ENCODE assay signal across 16 cellular contexts in the genomic region with DNA sequence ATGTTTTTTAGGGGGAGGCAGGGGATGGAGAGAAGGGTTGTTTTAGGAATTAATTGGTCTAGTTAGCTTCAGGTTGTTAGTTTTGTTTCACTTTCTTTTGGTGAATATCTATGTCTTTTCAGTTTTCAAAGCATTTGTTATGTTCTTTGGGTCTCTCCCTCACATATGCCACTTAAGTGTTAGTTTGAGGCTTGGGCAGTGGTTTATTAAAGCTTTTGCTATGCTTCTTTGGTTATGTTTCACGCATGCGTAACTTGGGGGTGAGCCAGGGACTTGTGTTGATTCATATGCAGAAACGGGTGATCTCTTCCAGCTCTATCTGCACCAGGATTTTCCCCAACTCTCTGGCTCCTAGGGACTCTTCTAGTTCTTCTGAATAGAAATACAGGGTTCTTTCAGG. TPM values are rescaled to one million over a fixed set of nuclear protein-coding genes. Genes with fewer than 3 reads are reported as not detected.
DNase-seq lines count a peak whose midpoint lies in the region; ATAC-seq and TF ChIP-seq lines count a peak whose summit lies in the region.
"Had no signal": no experiment of that assay in that cellular context is flagged by ENCODE, and none has a peak within 500 bp of the region (broad histone marks: within the 10 kb centered on the region; RNA-seq: fewer than 3 reads in every experiment).

No MANE protein-coding gene starts in this region.

- no peak overlapping the region for H3K27ac Mint-ChIP-seq in WTC11
- H3K27ac Mint-ChIP-seq: CD8-positive, alpha-beta memory T cell had no signal

- peak; percentile 45 for ATAC-seq in GM21515 (IDR thresholded peaks at IDR 0.05; ENCODE audit: unreplicated experiment)
- peak; percentile 69 for ATAC-seq in WTC11
- ATAC-seq: gastrocnemius medialis, left ventricle myocardium superior had no signal

- peaks cover 12% of the 10 kb centered on the region for H3K9me3 Mint-ChIP-seq in WTC11

- H3K27ac ChIP-seq in caudate nucleus (ENCODE audit: low read depth, low read length): no peak overlapping the region
- H3K27ac ChIP-seq: colonic mucosa, gastrocnemius medialis had no signal

- TF ChIP-seq CTCF in AG10803 (conservative IDR thresholded peaks at IDR 0.05; ENCODE audit: low read length): no peak
- no peak for TF ChIP-seq CTCF in WTC11 (IDR thresholded peaks at IDR 0.05)

- POLR2A ChIA-PET in WTC11 (lab: Charles Lee): interaction anchor here (0.6 kb wide), 1 partner anchor 517 kb away, joined by 7 read pairs; no protein-coding TSS in a partner anchor

- CTCF ChIA-PET in WTC11 (lab: Charles Lee): no interaction called here

- DNase-seq in AG10803 (ENCODE audit: low read depth) (peak; percentile 68), WTC11 (ENCODE audit: low spot score) (no peak), hepatic stellate cell (ENCODE audit: low spot score) (peak; percentile 9), NCI-H510A treated with DMSO at 0.1 percent for 48 hours (lab: John Stamatoyannopoulos, UW) (no peak), caudate nucleus (lab: John Stamatoyannopoulos, UW) (no peak), GM19238 (ENCODE audit: insufficient read length, low spot score) (no peak)
- no peak for DNase-seq in stimulated activated CD4-positive, alpha-beta T cell treated with anti-CD3 and anti-CD28 coated beads, Interleukin-4, amount 100 ng/mL, for 24 hours
- DNase-seq: activated CD4-positive, alpha-beta T cell treated with anti-CD3 and anti-CD28 coated beads for 48 hours; activated effector memory CD4-positive, alpha-beta T cell treated with anti-CD3 and anti-CD28 coated beads, Interleukin-2, amount 50 U/mL, for 16 hours; CD8-positive, alpha-beta memory T cell; colonic mucosa; gastrocnemius medialis; left ventricle myocardium superior; NCI-H1105 treated with DMSO at 0.1 percent for 48 hours; stimulated activated CD4-positive, alpha-beta T cell treated with anti-CD3 and anti-CD28 coated beads, Interleukin-15, amount 100 ng/mL, for 24 hours had no signal

- no peak overlapping the region for H3K4me3 ChIP-seq in AG10803 (ENCODE audit: low read length)
- H3K4me3 ChIP-seq: colonic mucosa, gastrocnemius medialis had no signal

- peaks cover 16% of the 10 kb centered on the region for H3K4me1 Mint-ChIP-seq in WTC11

- no peak overlapping the region for H3K4me3 Mint-ChIP-seq in WTC11

- no peaks in the 10 kb centered on the region for H3K27me3 Mint-ChIP-seq in WTC11 (ENCODE audit: low read depth)

- peaks cover 3% of the 10 kb centered on the region for H3K36me3 Mint-ChIP-seq in WTC11

TF ChIP-seq in WTC11, 78 proteins besides CTCF, POLR2A, EP300 and RAD21:
- TF ChIP-seq, protein P1, sequence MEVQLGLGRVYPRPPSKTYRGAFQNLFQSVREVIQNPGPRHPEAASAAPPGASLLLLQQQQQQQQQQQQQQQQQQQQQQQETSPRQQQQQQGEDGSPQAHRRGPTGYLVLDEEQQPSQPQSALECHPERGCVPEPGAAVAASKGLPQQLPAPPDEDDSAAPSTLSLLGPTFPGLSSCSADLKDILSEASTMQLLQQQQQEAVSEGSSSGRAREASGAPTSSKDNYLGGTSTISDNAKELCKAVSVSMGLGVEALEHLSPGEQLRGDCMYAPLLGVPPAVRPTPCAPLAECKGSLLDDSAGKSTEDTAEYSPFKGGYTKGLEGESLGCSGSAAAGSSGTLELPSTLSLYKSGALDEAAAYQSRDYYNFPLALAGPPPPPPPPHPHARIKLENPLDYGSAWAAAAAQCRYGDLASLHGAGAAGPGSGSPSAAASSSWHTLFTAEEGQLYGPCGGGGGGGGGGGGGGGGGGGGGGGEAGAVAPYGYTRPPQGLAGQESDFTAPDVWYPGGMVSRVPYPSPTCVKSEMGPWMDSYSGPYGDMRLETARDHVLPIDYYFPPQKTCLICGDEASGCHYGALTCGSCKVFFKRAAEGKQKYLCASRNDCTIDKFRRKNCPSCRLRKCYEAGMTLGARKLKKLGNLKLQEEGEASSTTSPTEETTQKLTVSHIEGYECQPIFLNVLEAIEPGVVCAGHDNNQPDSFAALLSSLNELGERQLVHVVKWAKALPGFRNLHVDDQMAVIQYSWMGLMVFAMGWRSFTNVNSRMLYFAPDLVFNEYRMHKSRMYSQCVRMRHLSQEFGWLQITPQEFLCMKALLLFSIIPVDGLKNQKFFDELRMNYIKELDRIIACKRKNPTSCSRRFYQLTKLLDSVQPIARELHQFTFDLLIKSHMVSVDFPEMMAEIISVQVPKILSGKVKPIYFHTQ (CRISPR knock-in tag; IDR thresholded peaks at IDR 0.05): no peak
- TF ChIP-seq, protein P2, sequence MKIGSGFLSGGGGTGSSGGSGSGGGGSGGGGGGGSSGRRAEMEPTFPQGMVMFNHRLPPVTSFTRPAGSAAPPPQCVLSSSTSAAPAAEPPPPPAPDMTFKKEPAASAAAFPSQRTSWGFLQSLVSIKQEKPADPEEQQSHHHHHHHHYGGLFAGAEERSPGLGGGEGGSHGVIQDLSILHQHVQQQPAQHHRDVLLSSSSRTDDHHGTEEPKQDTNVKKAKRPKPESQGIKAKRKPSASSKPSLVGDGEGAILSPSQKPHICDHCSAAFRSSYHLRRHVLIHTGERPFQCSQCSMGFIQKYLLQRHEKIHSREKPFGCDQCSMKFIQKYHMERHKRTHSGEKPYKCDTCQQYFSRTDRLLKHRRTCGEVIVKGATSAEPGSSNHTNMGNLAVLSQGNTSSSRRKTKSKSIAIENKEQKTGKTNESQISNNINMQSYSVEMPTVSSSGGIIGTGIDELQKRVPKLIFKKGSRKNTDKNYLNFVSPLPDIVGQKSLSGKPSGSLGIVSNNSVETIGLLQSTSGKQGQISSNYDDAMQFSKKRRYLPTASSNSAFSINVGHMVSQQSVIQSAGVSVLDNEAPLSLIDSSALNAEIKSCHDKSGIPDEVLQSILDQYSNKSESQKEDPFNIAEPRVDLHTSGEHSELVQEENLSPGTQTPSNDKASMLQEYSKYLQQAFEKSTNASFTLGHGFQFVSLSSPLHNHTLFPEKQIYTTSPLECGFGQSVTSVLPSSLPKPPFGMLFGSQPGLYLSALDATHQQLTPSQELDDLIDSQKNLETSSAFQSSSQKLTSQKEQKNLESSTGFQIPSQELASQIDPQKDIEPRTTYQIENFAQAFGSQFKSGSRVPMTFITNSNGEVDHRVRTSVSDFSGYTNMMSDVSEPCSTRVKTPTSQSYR (CRISPR knock-in tag; IDR thresholded peaks at IDR 0.05): no peak
- TF ChIP-seq, protein P3, sequence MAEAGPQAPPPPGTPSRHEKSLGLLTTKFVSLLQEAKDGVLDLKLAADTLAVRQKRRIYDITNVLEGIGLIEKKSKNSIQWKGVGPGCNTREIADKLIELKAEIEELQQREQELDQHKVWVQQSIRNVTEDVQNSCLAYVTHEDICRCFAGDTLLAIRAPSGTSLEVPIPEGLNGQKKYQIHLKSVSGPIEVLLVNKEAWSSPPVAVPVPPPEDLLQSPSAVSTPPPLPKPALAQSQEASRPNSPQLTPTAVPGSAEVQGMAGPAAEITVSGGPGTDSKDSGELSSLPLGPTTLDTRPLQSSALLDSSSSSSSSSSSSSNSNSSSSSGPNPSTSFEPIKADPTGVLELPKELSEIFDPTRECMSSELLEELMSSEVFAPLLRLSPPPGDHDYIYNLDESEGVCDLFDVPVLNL (CRISPR knock-in tag; IDR thresholded peaks at IDR 0.05; ENCODE audit: borderline replicate concordance, low read depth): no peak
- no peak for TF ChIP-seq ESRRA (CRISPR knock-in tag; IDR thresholded peaks at IDR 0.05; ENCODE audit: borderline replicate concordance)
- no peak for TF ChIP-seq ETV6 (CRISPR knock-in tag; IDR thresholded peaks at IDR 0.05)
- TF ChIP-seq NR2C2 (CRISPR knock-in tag; IDR thresholded peaks at IDR 0.05): no peak
- TF ChIP-seq, protein P4, sequence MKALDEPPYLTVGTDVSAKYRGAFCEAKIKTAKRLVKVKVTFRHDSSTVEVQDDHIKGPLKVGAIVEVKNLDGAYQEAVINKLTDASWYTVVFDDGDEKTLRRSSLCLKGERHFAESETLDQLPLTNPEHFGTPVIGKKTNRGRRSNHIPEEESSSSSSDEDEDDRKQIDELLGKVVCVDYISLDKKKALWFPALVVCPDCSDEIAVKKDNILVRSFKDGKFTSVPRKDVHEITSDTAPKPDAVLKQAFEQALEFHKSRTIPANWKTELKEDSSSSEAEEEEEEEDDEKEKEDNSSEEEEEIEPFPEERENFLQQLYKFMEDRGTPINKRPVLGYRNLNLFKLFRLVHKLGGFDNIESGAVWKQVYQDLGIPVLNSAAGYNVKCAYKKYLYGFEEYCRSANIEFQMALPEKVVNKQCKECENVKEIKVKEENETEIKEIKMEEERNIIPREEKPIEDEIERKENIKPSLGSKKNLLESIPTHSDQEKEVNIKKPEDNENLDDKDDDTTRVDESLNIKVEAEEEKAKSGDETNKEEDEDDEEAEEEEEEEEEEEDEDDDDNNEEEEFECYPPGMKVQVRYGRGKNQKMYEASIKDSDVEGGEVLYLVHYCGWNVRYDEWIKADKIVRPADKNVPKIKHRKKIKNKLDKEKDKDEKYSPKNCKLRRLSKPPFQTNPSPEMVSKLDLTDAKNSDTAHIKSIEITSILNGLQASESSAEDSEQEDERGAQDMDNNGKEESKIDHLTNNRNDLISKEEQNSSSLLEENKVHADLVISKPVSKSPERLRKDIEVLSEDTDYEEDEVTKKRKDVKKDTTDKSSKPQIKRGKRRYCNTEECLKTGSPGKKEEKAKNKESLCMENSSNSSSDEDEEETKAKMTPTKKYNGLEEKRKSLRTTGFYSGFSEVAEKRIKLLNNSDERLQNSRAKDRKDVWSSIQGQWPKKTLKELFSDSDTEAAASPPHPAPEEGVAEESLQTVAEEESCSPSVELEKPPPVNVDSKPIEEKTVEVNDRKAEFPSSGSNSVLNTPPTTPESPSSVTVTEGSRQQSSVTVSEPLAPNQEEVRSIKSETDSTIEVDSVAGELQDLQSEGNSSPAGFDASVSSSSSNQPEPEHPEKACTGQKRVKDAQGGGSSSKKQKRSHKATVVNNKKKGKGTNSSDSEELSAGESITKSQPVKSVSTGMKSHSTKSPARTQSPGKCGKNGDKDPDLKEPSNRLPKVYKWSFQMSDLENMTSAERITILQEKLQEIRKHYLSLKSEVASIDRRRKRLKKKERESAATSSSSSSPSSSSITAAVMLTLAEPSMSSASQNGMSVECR (CRISPR knock-in tag; IDR thresholded peaks at IDR 0.05; ENCODE audit: borderline replicate concordance): no peak
- TF ChIP-seq ZNF121 (CRISPR knock-in tag; IDR thresholded peaks at IDR 0.05): no peak
- TF ChIP-seq CREM (CRISPR knock-in tag; IDR thresholded peaks at IDR 0.05): no peak

RNA-seq across cellular contexts. Expression of a gene that starts 11.4 kb away (rescaled TPM):
- total RNA-seq in WTC11 (2021): 32.0 to 39.7 TPM (median 32.3 TPM) in 3 replicates

Comparison
In these comparisons a context has a peak if more than half of its experiments do, and no peak if none do; other contexts are left out.
1. DNase-seq: peak in AG10803 (single experiment) and hepatic stellate cell (single experiment); none in WTC11 (single experiment), NCI-H510A treated with DMSO at 0.1 percent for 48 hours (single experiment), caudate nucleus (0 of 61), stimulated activated CD4-positive, alpha-beta T cell treated with anti-CD3 and anti-CD28 coated beads, Interleukin-4, amount 100 ng/mL, for 24 hours (single experiment) and GM19238 (single experiment).